In genomic region chr5:137019229-137019628, GRCh38 we compare ENCODE assay signal across 24 cellular contexts.
"Had no signal": no experiment of that assay in that cellular context is flagged by ENCODE, and none has a peak within 500 bp of the region (broad histone marks: within the 10 kb centered on the region; RNA-seq: fewer than 3 reads in every experiment).

No MANE protein-coding gene starts in this region.

- H3K79me2 ChIP-seq: parathyroid adenoma had no signal

- H3K4me2 ChIP-seq: neural progenitor cell had no signal

- H3K4me1 ChIP-seq: psoas muscle, right lobe of liver, stomach, thyroid gland, upper lobe of right lung, uterus had no signal

- H2AFZ ChIP-seq: neural progenitor cell, parathyroid adenoma had no signal

- H3K27me3 ChIP-seq: neural progenitor cell, ovary, right lobe of liver, sigmoid colon, thyroid gland, tibial nerve, upper lobe of right lung, uterus had no signal

- H3K9ac ChIP-seq: neural progenitor cell, parathyroid adenoma had no signal

- H3K27ac ChIP-seq: neural progenitor cell, ovary, parathyroid adenoma, psoas muscle, right lobe of liver, sigmoid colon, stomach, thoracic aorta, thyroid gland, tibial nerve, upper lobe of right lung, uterus had no signal

- DNase-seq: natural killer cell; occipital lobe; ovary; posterior cingulate gyrus; psoas muscle; right cardiac atrium; right lobe of liver; sigmoid colon; small intestine; stimulated activated CD4-positive, alpha-beta T cell treated with anti-CD3 and anti-CD28 coated beads, Interleukin-15, amount 100 ng/mL, for 24 hours; stimulated activated CD4-positive, alpha-beta T cell treated with anti-CD3 and anti-CD28 coated beads, Interleukin-2, amount 100 ng/mL, for 24 hours; stimulated activated CD4-positive, alpha-beta T cell treated with anti-CD3 and anti-CD28 coated beads, Interleukin-2, amount 100 ng/mL, for 48 hours; stimulated activated CD4-positive, alpha-beta T cell treated with anti-CD3 and anti-CD28 coated beads, Interleukin-4, amount 100 ng/mL, for 24 hours; stimulated activated naive B cell treated with anti-CD40 and anti-IgM and Interleukin-4, amounts not matched to agents 10 μg/mL and 1 μg/mL and 100 μg/mL, for 72 hours; stimulated activated naive CD4-positive, alpha-beta T cell treated with Interleukin-2 at 50 U/mL for 16 hours; stomach; thyroid gland; upper lobe of right lung; uterus had no signal

- H3K9me3 ChIP-seq: ovary, psoas muscle, right lobe of liver, sigmoid colon, stomach, thoracic aorta, thyroid gland, tibial nerve, upper lobe of right lung, uterus had no signal

- ATAC-seq: natural killer cell; psoas muscle; right cardiac atrium; right lobe of liver; stimulated activated effector memory CD8-positive, alpha-beta T cell treated with anti-CD3 and anti-CD28 coated beads, Interleukin-12 subunit alpha, Interleukin-12 subunit beta, amount 100 ng/mL, for 72 hours; stimulated activated naive B cell treated with anti-CD40 and anti-IgM and Interleukin-4, amounts not matched to agents 10 μg/mL and 1 μg/mL and 100 μg/mL, for 72 hours; upper lobe of right lung had no signal

- H3K36me3 ChIP-seq: neural progenitor cell, ovary, right lobe of liver, sigmoid colon, stomach, thoracic aorta, thyroid gland, tibial nerve, upper lobe of right lung, uterus had no signal

- H3K4me3 ChIP-seq: neural progenitor cell, ovary, psoas muscle, right lobe of liver, sigmoid colon, stomach, thoracic aorta, thyroid gland, tibial nerve, upper lobe of right lung, uterus had no signal

- FAIRE-seq: small intestine had no signal
